ENCODE assay signal across 19 cellular contexts in genomic region chr18:29012364-29012763, GRCh38.
"Had no signal": no experiment of that assay in that cellular context is flagged by ENCODE, and none has a peak within 500 bp of the region (broad histone marks: within the 10 kb centered on the region; RNA-seq: fewer than 3 reads in every experiment).

No MANE protein-coding gene starts in this region.

- H3K9me3 Mint-ChIP-seq: dendritic cell treated with granulocyte-macrophage colony-stimulating factor and Interleukin-4, amounts not matched to agents 40 ng/mL and 50 ng/mL, for 4 days had no signal

- H3K36me3 ChIP-seq: esophagus muscularis mucosa, gastrocnemius medialis, left ventricle myocardium inferior, lower lobe of right lung, ovary, right atrium auricular region, sigmoid colon had no signal

- DNase-seq: effector memory CD8-positive, alpha-beta T cell; gastrocnemius medialis; kidney; left cardiac atrium; left ventricle myocardium inferior; lower lobe of right lung; naive B cell; nucleus accumbens; ovary; sigmoid colon; stimulated activated CD4-positive, alpha-beta T cell treated with anti-CD3 and anti-CD28 coated beads, Interleukin-2, amount 100 ng/mL, for 24 hours; stimulated activated CD4-positive, alpha-beta T cell treated with anti-CD3 and anti-CD28 coated beads, Interleukin-4, amount 100 ng/mL, for 4 hours; stimulated activated naive CD4-positive, alpha-beta T cell had no signal

- H3K36me3 Mint-ChIP-seq: memory B cell, naive B cell had no signal

- H3K27me3 ChIP-seq: esophagus muscularis mucosa, gastrocnemius medialis, ovary, right atrium auricular region, sigmoid colon had no signal

- H3K27ac ChIP-seq: epithelial cell of prostate, esophagus muscularis mucosa, gastrocnemius medialis, left ventricle myocardium inferior, lower lobe of right lung, ovary, right atrium auricular region, sigmoid colon, skin epidermis had no signal

- ATAC-seq: effector memory CD8-positive, alpha-beta T cell; gastrocnemius medialis; left cardiac atrium; lower lobe of right lung had no signal

- H3K27me3 Mint-ChIP-seq: dendritic cell treated with granulocyte-macrophage colony-stimulating factor and Interleukin-4, amounts not matched to agents 40 ng/mL and 50 ng/mL, for 4 days; effector memory CD8-positive, alpha-beta T cell; memory B cell; naive B cell had no signal

- H3K4me1 Mint-ChIP-seq: memory B cell, naive B cell had no signal

- H3K4me3 Mint-ChIP-seq: dendritic cell treated with granulocyte-macrophage colony-stimulating factor and Interleukin-4, amounts not matched to agents 40 ng/mL and 50 ng/mL, for 4 days; effector memory CD8-positive, alpha-beta T cell; memory B cell; naive B cell had no signal

- H3K4me3 ChIP-seq: esophagus muscularis mucosa, gastrocnemius medialis, left ventricle myocardium inferior, lower lobe of right lung, ovary, right atrium auricular region, sigmoid colon, skin epidermis had no signal

- H3K4me1 ChIP-seq: esophagus muscularis mucosa, gastrocnemius medialis, left ventricle myocardium inferior, lower lobe of right lung, right atrium auricular region, sigmoid colon had no signal

- H3K27ac Mint-ChIP-seq: dendritic cell treated with granulocyte-macrophage colony-stimulating factor and Interleukin-4, amounts not matched to agents 40 ng/mL and 50 ng/mL, for 4 days; effector memory CD8-positive, alpha-beta T cell; memory B cell; naive B cell had no signal
